In genomic region chr7:23471090-23471859, GRCh38 we compare ENCODE assay signal across 1 cellular context.
TF ChIP-seq lines count a peak whose summit lies in the region.

No MANE protein-coding gene starts in this region.

TF ChIP-seq in SK-N-SH, 30 proteins besides CTCF, POLR2A, EP300 and RAD21 (continued from another document):
- TF ChIP-seq REST (IDR thresholded peaks at IDR 0.05; ENCODE audit: low read depth, low read length) (no peak), FOXM1 (IDR thresholded peaks at IDR 0.05; ENCODE audit: low read depth) (no peak), RCOR1 (IDR thresholded peaks at IDR 0.05; ENCODE audit: low read length) (no peak), TEAD4 (IDR thresholded peaks at IDR 0.05; ENCODE audit: borderline replicate concordance, insufficient read depth) (no peak), EZH2phosphoT487 (IDR thresholded peaks at IDR 0.05; ENCODE audit: borderline replicate concordance, low read depth) (no peak), SIN3A (IDR thresholded peaks at IDR 0.05; ENCODE audit: borderline replicate concordance, low read depth, low read length) (peak; percentile 40; the same call in 1 of the 2 replicates), NRF1 (IDR thresholded peaks at IDR 0.05; ENCODE audit: low read depth, low read length) (peak; percentile 59), MEF2A (IDR thresholded peaks at IDR 0.05; ENCODE audit: borderline replicate concordance, low read depth) (no peak), CHD2 (IDR thresholded peaks at IDR 0.05; ENCODE audit: low read length, partially characterized antibody) (peak; percentile 97), POLR2AphosphoS5 (IDR thresholded peaks at IDR 0.05; ENCODE audit: low read depth, low read length) (peak; percentile 78), IRF3 (IDR thresholded peaks at IDR 0.05; ENCODE audit: low read depth, low read length) (no peak), PBX3 (IDR thresholded peaks at IDR 0.05) (peak; percentile 36; the same call in 1 of the 2 replicates), MAX (IDR thresholded peaks at IDR 0.05; ENCODE audit: low read depth) (peak; percentile 6), USF2 (IDR thresholded peaks at IDR 0.05; ENCODE audit: borderline replicate concordance, low read depth, low read length) (no peak), GABPA (IDR thresholded peaks at IDR 0.05; ENCODE audit: low read depth) (no peak; the same call in 1 of the 2 replicates), ELF1 (IDR thresholded peaks at IDR 0.05) (no peak), MXI1 (IDR thresholded peaks at IDR 0.05; ENCODE audit: low read depth, low read length) (no peak; the same call in 1 of the 2 replicates), JUND (IDR thresholded peaks at IDR 0.05) (no peak), TAF1 (IDR thresholded peaks at IDR 0.05; ENCODE audit: borderline replicate concordance, low read depth, low read length) (peak; percentile 82), NFIC (IDR thresholded peaks at IDR 0.05; ENCODE audit: borderline replicate concordance) (no peak), ZBTB33 (IDR thresholded peaks at IDR 0.05; ENCODE audit: borderline replicate concordance, low read depth) (peak; percentile 36; the same call in 1 of the 2 replicates), FOSL2 (IDR thresholded peaks at IDR 0.05; ENCODE audit: borderline replicate concordance, low read depth) (no peak), USF1 (IDR thresholded peaks at IDR 0.05; ENCODE audit: borderline replicate concordance, low read depth) (no peak), YY1 (IDR thresholded peaks at IDR 0.05; ENCODE audit: low read depth) (no peak), RFX5 (IDR thresholded peaks at IDR 0.05; ENCODE audit: low read length) (no peak), SMC3 (IDR thresholded peaks at IDR 0.05; ENCODE audit: low read depth, low read length) (no peak), RXRA (IDR thresholded peaks at IDR 0.05; ENCODE audit: borderline replicate concordance, low read depth) (no peak)
TF ChIP-seq in SK-N-SH: peak in this region for 9.
